In genomic region chr3:195752538-195753331, GRCh38 we compare ENCODE assay signal across 2 cellular contexts.
TF ChIP-seq lines count a peak whose summit lies in the region.

No MANE protein-coding gene starts in this region.

TF ChIP-seq in SK-N-SH, 30 proteins besides CTCF, POLR2A, EP300 and RAD21 (continued from another document):
- TF ChIP-seq REST (IDR thresholded peaks at IDR 0.05; ENCODE audit: low read depth, low read length) = no peak

TF ChIP-seq in SK-N-SH treated with all-trans-retinoic acid at 6 μM for 48 hours, 23 proteins besides CTCF, POLR2A, EP300 and RAD21 (continued from another document):
- TF ChIP-seq CREB5 (CRISPR knock-in tag; IDR thresholded peaks at IDR 0.05; ENCODE audit: low read depth) (no peak), ISL1 (CRISPR knock-in tag; IDR thresholded peaks at IDR 0.05) (no peak), BACH2 (CRISPR knock-in tag; IDR thresholded peaks at IDR 0.05; ENCODE audit: borderline replicate concordance) (no peak)
